In genomic region chr1:39668894-39669293, GRCh38 we compare ENCODE assay signal across 23 cellular contexts. TPM values are rescaled to one million over a fixed set of nuclear protein-coding genes. Genes with fewer than 3 reads are reported as not detected.
A peak's percentile ranks its signal among the peaks of the same experiment; 100 is the strongest.
DNase-seq lines count a peak whose midpoint lies in the region; ATAC-seq and TF ChIP-seq lines count a peak whose summit lies in the region.
"Had no signal": no experiment of that assay in that cellular context is flagged by ENCODE, and none has a peak within 500 bp of the region (broad histone marks: within the 10 kb centered on the region; RNA-seq: fewer than 3 reads in every experiment).

No MANE protein-coding gene starts in this region.

- H3K36me3 Mint-ChIP-seq in stimulated activated naive CD8-positive, alpha-beta T cell treated with anti-CD3 and anti-CD28 coated beads, Interleukin-15, Interleukin-2, amounts not matched to agents 100 ng/mL and 50 ng/mL, for 24 hours (ENCODE audit: low read depth) = no peaks in the 10 kb centered on the region
- H3K36me3 Mint-ChIP-seq in nephron (ENCODE audit: low read depth) = no peaks in the 10 kb centered on the region
- H3K36me3 Mint-ChIP-seq in stimulated activated naive B cell treated with anti-CD40 and anti-IgM and Interleukin-4, amounts not matched to agents 10 μg/mL and 1 μg/mL and 100 μg/mL, for 72 hours = no peaks in the 10 kb centered on the region

- H3K9me3 Mint-ChIP-seq in stimulated activated naive CD8-positive, alpha-beta T cell treated with anti-CD3 and anti-CD28 coated beads, Interleukin-15, Interleukin-2, amounts not matched to agents 100 ng/mL and 50 ng/mL, for 24 hours = no peaks in the 10 kb centered on the region
- H3K9me3 Mint-ChIP-seq in nephron = no peaks in the 10 kb centered on the region
- no peaks in the 10 kb centered on the region for H3K9me3 Mint-ChIP-seq in stimulated activated naive B cell treated with anti-CD40 and anti-IgM and Interleukin-4, amounts not matched to agents 10 μg/mL and 1 μg/mL and 100 μg/mL, for 72 hours
- H3K9me3 Mint-ChIP-seq: CD4-positive, alpha-beta T cell; CD8-positive, alpha-beta memory T cell had no signal

- no peak overlapping the region for H3K4me3 ChIP-seq in gastrocnemius medialis
- H3K4me3 ChIP-seq: A549; BLaER1 treated with 17β-estradiol and CSF1 and Interleukin-3, amounts not matched to agents 10 nM and 100 nM had no signal

- intact Hi-C loops in gastrocnemius medialis (cut with DNase I; ENCODE audit: low total_unique reads) = no loop called here

- no peaks in the 10 kb centered on the region for H3K9me3 ChIP-seq in gastrocnemius medialis
- H3K9me3 ChIP-seq: A549; BE2C; BLaER1 treated with 17β-estradiol and CSF1 and Interleukin-3, amounts not matched to agents 10 nM and 100 nM had no signal

- peaks cover 55 to 65% of the 10 kb centered on the region in 2 donors for H3K4me1 ChIP-seq in gastrocnemius medialis
- H3K4me1 ChIP-seq: BE2C had no signal

- no peaks in the 10 kb centered on the region for H3K27me3 ChIP-seq in gastrocnemius medialis
- H3K27me3 ChIP-seq: BE2C had no signal

- TF ChIP-seq CTCF in nephron (IDR thresholded peaks at IDR 0.05; ENCODE audit: unreplicated experiment in 3 of 3) (no peak), gastrocnemius medialis (IDR thresholded peaks at IDR 0.05 in 4 of 5, conservative IDR thresholded peaks at IDR 0.05 in 1 of 5) (no peak)

- peaks cover 35% of the 10 kb centered on the region for H3K27me3 Mint-ChIP-seq in stimulated activated naive CD8-positive, alpha-beta T cell treated with anti-CD3 and anti-CD28 coated beads, Interleukin-15, Interleukin-2, amounts not matched to agents 100 ng/mL and 50 ng/mL, for 24 hours
- H3K27me3 Mint-ChIP-seq in nephron (ENCODE audit: low read depth) = peaks cover 64% of the 10 kb centered on the region
- peaks cover 38 to 49% of the 10 kb centered on the region in 2 donors for H3K27me3 Mint-ChIP-seq in stimulated activated naive B cell treated with anti-CD40 and anti-IgM and Interleukin-4, amounts not matched to agents 10 μg/mL and 1 μg/mL and 100 μg/mL, for 72 hours

- peak overlapping the region; percentile 93 to 97 (median 96) for H3K27ac ChIP-seq in gastrocnemius medialis
- H3K27ac ChIP-seq: A549; BLaER1 treated with 17β-estradiol and CSF1 and Interleukin-3, amounts not matched to agents 10 nM and 100 nM had no signal

- TF ChIP-seq POLR2A in gastrocnemius medialis (IDR thresholded peaks at IDR 0.05) = peak in 1 of 2 donors; percentile 23

- H3K36me3 ChIP-seq in gastrocnemius medialis = no peaks in the 10 kb centered on the region
- H3K36me3 ChIP-seq: BE2C; BLaER1 treated with 17β-estradiol and CSF1 and Interleukin-3, amounts not matched to agents 10 nM and 100 nM had no signal

- no peak for DNase-seq in stimulated activated naive CD8-positive, alpha-beta T cell treated with anti-CD3 and anti-CD28 coated beads, Interleukin-15, Interleukin-2, amounts not matched to agents 100 U/mL and 50 U/mL, for 24 hours
- DNase-seq in gastrocnemius medialis (peak; percentile 50 to 71), NCI-H510A (lab: John Stamatoyannopoulos, UW) (no peak), NCI-H2171 (lab: John Stamatoyannopoulos, UW) (no peak)
- DNase-seq in stimulated activated naive B cell treated with anti-CD40 and anti-IgM and Interleukin-4, amounts not matched to agents 10 μg/mL and 1 μg/mL and 100 μg/mL, for 72 hours = no peak
- no peak for DNase-seq in activated CD4-positive, alpha-beta T cell treated with anti-CD3 and anti-CD28 coated beads, Interleukin-2, amount 50 U/mL, for 1 hour
- DNase-seq: 8988T; ACHN; AML-193; BE2C; CD4-positive, alpha-beta T cell; CD8-positive, alpha-beta memory T cell; DMS 273 treated with DMSO at 0.1 percent for 48 hours; DMS79; GF-D8; GOT3; H7; HCEC 1CT had no signal

- no peak for ATAC-seq in stimulated activated naive CD8-positive, alpha-beta T cell treated with anti-CD3 and anti-CD28 coated beads, Interleukin-15, Interleukin-2, amounts not matched to agents 100 U/mL and 50 U/mL, for 24 hours
- peak; percentile 63 to 75 for ATAC-seq in gastrocnemius medialis
- no peak for ATAC-seq in stimulated activated naive B cell treated with anti-CD40 and anti-IgM and Interleukin-4, amounts not matched to agents 10 μg/mL and 1 μg/mL and 100 μg/mL, for 72 hours (replicated peaks)
- ATAC-seq: A549 had no signal

- in situ Hi-C loops in gastrocnemius medialis (cut with MboI; ENCODE audit: low sequenced_read_pairs in 4 of 4) = no loop called here

- peaks cover 50% of the 10 kb centered on the region for H3K4me1 Mint-ChIP-seq in stimulated activated naive CD8-positive, alpha-beta T cell treated with anti-CD3 and anti-CD28 coated beads, Interleukin-15, Interleukin-2, amounts not matched to agents 100 ng/mL and 50 ng/mL, for 24 hours (ENCODE audit: low read depth)
- H3K4me1 Mint-ChIP-seq in nephron = peaks cover 8% of the 10 kb centered on the region
- peaks cover 19 to 55% of the 10 kb centered on the region in 2 donors for H3K4me1 Mint-ChIP-seq in stimulated activated naive B cell treated with anti-CD40 and anti-IgM and Interleukin-4, amounts not matched to agents 10 μg/mL and 1 μg/mL and 100 μg/mL, for 72 hours

- no peak overlapping the region for H3K4me3 Mint-ChIP-seq in stimulated activated naive CD8-positive, alpha-beta T cell treated with anti-CD3 and anti-CD28 coated beads, Interleukin-15, Interleukin-2, amounts not matched to agents 100 ng/mL and 50 ng/mL, for 24 hours
- H3K4me3 Mint-ChIP-seq in nephron = peak overlapping the region; percentile 6 to 41 (median 38)
- no peak overlapping the region for H3K4me3 Mint-ChIP-seq in stimulated activated naive B cell treated with anti-CD40 and anti-IgM and Interleukin-4, amounts not matched to agents 10 μg/mL and 1 μg/mL and 100 μg/mL, for 72 hours
- H3K4me3 Mint-ChIP-seq: CD4-positive, alpha-beta T cell; CD8-positive, alpha-beta memory T cell had no signal

- H3K27ac Mint-ChIP-seq in stimulated activated naive CD8-positive, alpha-beta T cell treated with anti-CD3 and anti-CD28 coated beads, Interleukin-15, Interleukin-2, amounts not matched to agents 100 ng/mL and 50 ng/mL, for 24 hours = peak overlapping the region; percentile 45
- no peak overlapping the region for H3K27ac Mint-ChIP-seq in nephron
- H3K27ac Mint-ChIP-seq in stimulated activated naive B cell treated with anti-CD40 and anti-IgM and Interleukin-4, amounts not matched to agents 10 μg/mL and 1 μg/mL and 100 μg/mL, for 72 hours = peak overlapping the region; percentile 16
- H3K27ac Mint-ChIP-seq: CD4-positive, alpha-beta T cell; CD8-positive, alpha-beta memory T cell had no signal

RNA-seq across cellular contexts. Expression of gene NT5C1A, which starts 3.0 kb away (rescaled TPM):
- 10 to 100 TPM; 10.8 to 85.5 (median 59.9) TPM for total RNA-seq in gastrocnemius medialis
- total RNA-seq: CD8-positive, alpha-beta memory T cell; G401; H7 had no signal

RNA-seq across cellular contexts. Expression of gene HPCAL4, which starts 22.3 kb away (rescaled TPM):
- total RNA-seq in gastrocnemius medialis = 1 to 10 TPM in 3 of 4 donors, under 1 TPM in 1; 0.92 to 9.0 (median 3.2) TPM
- total RNA-seq: H7 had no signal

RNA-seq across cellular contexts. Expression of gene HEYL, which starts 29.5 kb away (rescaled TPM):
- 1 to 10 TPM in 3 of 4 donors, under 1 TPM in 1; 0.78 to 3.3 (median 2.4) TPM for total RNA-seq in gastrocnemius medialis

Comparison
In these comparisons a context has a peak if more than half of its experiments do, and no peak if none do; other contexts are left out.
1. H3K27ac Mint-ChIP-seq: peak in stimulated activated naive CD8-positive, alpha-beta T cell treated with anti-CD3 and anti-CD28 coated beads, Interleukin-15, Interleukin-2, amounts not matched to agents 100 ng/mL and 50 ng/mL, for 24 hours (single experiment) and stimulated activated naive B cell treated with anti-CD40 and anti-IgM and Interleukin-4, amounts not matched to agents 10 μg/mL and 1 μg/mL and 100 μg/mL, for 72 hours (single experiment); none in nephron (0 of 3).
2. H3K4me3 Mint-ChIP-seq: peak in nephron (3 of 3); none in stimulated activated naive CD8-positive, alpha-beta T cell treated with anti-CD3 and anti-CD28 coated beads, Interleukin-15, Interleukin-2, amounts not matched to agents 100 ng/mL and 50 ng/mL, for 24 hours (single experiment) and stimulated activated naive B cell treated with anti-CD40 and anti-IgM and Interleukin-4, amounts not matched to agents 10 μg/mL and 1 μg/mL and 100 μg/mL, for 72 hours (0 of 2).
3. ATAC-seq: peak in gastrocnemius medialis (2 of 2); none in stimulated activated naive CD8-positive, alpha-beta T cell treated with anti-CD3 and anti-CD28 coated beads, Interleukin-15, Interleukin-2, amounts not matched to agents 100 U/mL and 50 U/mL, for 24 hours (single experiment) and stimulated activated naive B cell treated with anti-CD40 and anti-IgM and Interleukin-4, amounts not matched to agents 10 μg/mL and 1 μg/mL and 100 μg/mL, for 72 hours (0 of 2).
4. DNase-seq: peak in gastrocnemius medialis (2 of 2); none in stimulated activated naive CD8-positive, alpha-beta T cell treated with anti-CD3 and anti-CD28 coated beads, Interleukin-15, Interleukin-2, amounts not matched to agents 100 U/mL and 50 U/mL, for 24 hours (single experiment), stimulated activated naive B cell treated with anti-CD40 and anti-IgM and Interleukin-4, amounts not matched to agents 10 μg/mL and 1 μg/mL and 100 μg/mL, for 72 hours (single experiment), NCI-H510A (single experiment), activated CD4-positive, alpha-beta T cell treated with anti-CD3 and anti-CD28 coated beads, Interleukin-2, amount 50 U/mL, for 1 hour (single experiment) and NCI-H2171 (single experiment).